23 cellular contexts compared by ENCODE assay signal in the genomic region with DNA sequence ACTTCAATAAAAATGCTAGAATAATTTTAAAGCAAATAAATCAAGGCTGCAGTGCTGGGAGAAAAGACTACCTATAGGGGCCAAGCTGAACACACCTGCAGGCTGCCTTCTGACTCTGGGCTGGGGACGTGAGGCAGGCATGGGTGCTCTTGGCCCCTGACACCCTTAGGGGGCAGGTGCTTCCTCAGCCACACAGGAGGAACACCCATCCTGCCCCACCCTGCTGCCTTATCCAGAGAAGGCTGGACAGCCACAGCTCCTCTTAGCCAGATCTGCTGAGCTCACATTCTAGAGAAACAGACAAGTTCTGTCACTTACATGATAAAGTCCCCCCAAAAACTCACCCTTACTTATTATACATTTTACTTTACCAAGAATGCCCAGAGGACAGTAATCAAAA. TPM values are rescaled to one million over a fixed set of nuclear protein-coding genes. Genes with fewer than 3 reads are reported as not detected.
"Had no signal": no experiment of that assay in that cellular context is flagged by ENCODE, and none has a peak within 500 bp of the region (broad histone marks: within the 10 kb centered on the region; RNA-seq: fewer than 3 reads in every experiment).

No MANE protein-coding gene starts in this region.

- H3K27ac Mint-ChIP-seq: naive B cell, nephron progenitor cell, progenitor cell of endocrine pancreas had no signal

- DNase-seq: effector memory CD4-positive, alpha-beta T cell; gastrocnemius medialis; heart right ventricle; hypothalamus; kidney glomerular epithelial cell; mesendoderm; naive B cell; nephron progenitor cell; ovary; small intestine; stimulated activated CD4-positive, alpha-beta T cell treated with anti-CD3 and anti-CD28 coated beads, Interleukin-12 subunit alpha, Interleukin-12 subunit beta, amount 100 ng/mL, for 4 hours; stimulated activated naive CD4-positive, alpha-beta T cell; stomach; substantia nigra; transverse colon had no signal

- H3K36me3 Mint-ChIP-seq: naive B cell had no signal

- H3K27ac ChIP-seq: gastrocnemius medialis, heart right ventricle, neutrophil, ovary, stomach, thoracic aorta, transverse colon had no signal

- H3K9me3 Mint-ChIP-seq: nephron progenitor cell had no signal

- H3K36me3 ChIP-seq: gastrocnemius medialis, heart right ventricle, neutrophil, ovary, stomach, thoracic aorta, transverse colon had no signal

- H3K4me3 Mint-ChIP-seq: naive B cell, nephron progenitor cell had no signal

- H3K27me3 ChIP-seq: ovary had no signal

- ATAC-seq: gastrocnemius medialis, heart right ventricle had no signal

- H3K9me3 ChIP-seq: gastrocnemius medialis, heart right ventricle, neutrophil, ovary, stomach, thoracic aorta, transverse colon had no signal

- H3K4me3 ChIP-seq: gastrocnemius medialis, heart right ventricle, ovary, stomach, thoracic aorta, transverse colon had no signal

RNA-seq across cellular contexts. Expression of gene LMX1B, which starts 6.6 kb away (rescaled TPM):
- total RNA-seq: esophagus mucosa, fibroblast of lung, liver, lung microvascular endothelial cell, stomach, thoracic aorta, ureter had no signal
- polyA plus RNA-seq: fibroblast of lung, liver had no signal
